8 cellular contexts compared by ENCODE assay signal in the genomic region with DNA sequence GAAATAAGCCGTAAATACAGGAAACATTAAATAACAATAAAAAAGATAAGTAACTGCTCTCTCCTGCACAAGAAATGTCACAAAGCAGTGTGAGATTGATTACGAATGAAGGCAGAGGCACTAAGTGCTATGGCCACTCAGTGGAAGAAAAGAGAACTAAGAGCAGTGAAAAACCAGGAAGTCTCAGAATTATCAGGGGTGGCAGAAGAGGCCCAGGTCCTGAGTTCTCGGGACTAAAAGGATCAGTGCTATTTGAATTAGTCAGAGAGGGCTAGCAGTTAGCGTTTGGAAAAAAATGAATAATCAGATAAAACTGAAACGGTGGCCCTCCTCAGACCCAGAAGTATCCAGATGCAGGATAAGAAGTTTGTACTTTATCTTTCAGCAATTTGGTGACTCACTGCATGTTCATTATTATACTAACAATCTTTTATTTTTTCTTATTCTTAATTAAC.
DNase-seq lines count a peak whose midpoint lies in the region; ATAC-seq and TF ChIP-seq lines count a peak whose summit lies in the region.

No MANE protein-coding gene starts in this region.

- H3K79me2 ChIP-seq in osteoblast (ENCODE audit: insufficient read depth, low read length) = no peaks in the 10 kb centered on the region

- H3K27me3 ChIP-seq in endodermal cell (ENCODE audit: control insufficient read depth, insufficient read depth, low read length, poor library complexity, severe bottlenecking) (no peaks in the 10 kb centered on the region), osteoblast (ENCODE audit: insufficient read depth, low read length) (no peaks in the 10 kb centered on the region)

- H3K4me1 ChIP-seq in endodermal cell (ENCODE audit: control insufficient read depth, insufficient read depth, low read length) (no peaks in the 10 kb centered on the region), osteoblast (ENCODE audit: insufficient read depth, low read length) (peaks cover 2% of the 10 kb centered on the region)

- peak overlapping the region; percentile 6 for H2AFZ ChIP-seq in osteoblast (ENCODE audit: low read length)

- H3K36me3 ChIP-seq in endodermal cell (ENCODE audit: control insufficient read depth, insufficient read depth, low read length) (no peaks in the 10 kb centered on the region), osteoblast (ENCODE audit: insufficient read depth, low read length) (no peaks in the 10 kb centered on the region)

- H3K9ac ChIP-seq in endodermal cell (ENCODE audit: extremely low read depth, low read length, poor library complexity, severe bottlenecking) = no peak overlapping the region

- no peaks in the 10 kb centered on the region for H3K9me3 Mint-ChIP-seq in endodermal cell
- no peaks in the 10 kb centered on the region for H3K9me3 Mint-ChIP-seq in activated naive CD8-positive, alpha-beta T cell treated with anti-CD3 and anti-CD28 coated beads for 36 hours
- H3K9me3 Mint-ChIP-seq in activated naive CD4-positive, alpha-beta T cell treated with anti-CD3 and anti-CD28 coated beads, Interleukin-2, amount 10 ng/mL, durations not matched to agents 7 days and 5 days = no peaks in the 10 kb centered on the region

- H3K4me3 ChIP-seq in endodermal cell (ENCODE audit: low read length) = no peak overlapping the region
- H3K4me3 ChIP-seq in osteoblast (ENCODE audit: insufficient read depth, low read length) = no peak overlapping the region
- no peak overlapping the region for H3K4me3 ChIP-seq in lower leg skin (ENCODE audit: low read depth, poor library complexity, severe bottlenecking)

- CTCF ChIA-PET in activated naive CD4-positive, alpha-beta T cell treated with anti-CD3 and anti-CD28 coated beads, Interleukin-2, amount 10 ng/mL, durations not matched to agents 7 days and 5 days (lab: Charles Lee) = no interaction called here

- H3K27me3 Mint-ChIP-seq in endodermal cell (ENCODE audit: insufficient read depth) = no peaks in the 10 kb centered on the region
- no peaks in the 10 kb centered on the region for H3K27me3 Mint-ChIP-seq in activated naive CD8-positive, alpha-beta T cell treated with anti-CD3 and anti-CD28 coated beads for 36 hours
- H3K27me3 Mint-ChIP-seq in activated naive CD4-positive, alpha-beta T cell treated with anti-CD3 and anti-CD28 coated beads, Interleukin-2, amount 10 ng/mL, durations not matched to agents 7 days and 5 days = no peaks in the 10 kb centered on the region

- H3K4me3 Mint-ChIP-seq in endodermal cell = no peak overlapping the region
- no peak overlapping the region for H3K4me3 Mint-ChIP-seq in activated naive CD8-positive, alpha-beta T cell treated with anti-CD3 and anti-CD28 coated beads for 36 hours
- H3K4me3 Mint-ChIP-seq in activated naive CD4-positive, alpha-beta T cell treated with anti-CD3 and anti-CD28 coated beads, Interleukin-2, amount 10 ng/mL, durations not matched to agents 7 days and 5 days = no peak overlapping the region

- H3K36me3 Mint-ChIP-seq in endodermal cell (ENCODE audit: low read depth) = no peaks in the 10 kb centered on the region
- H3K36me3 Mint-ChIP-seq in activated naive CD8-positive, alpha-beta T cell treated with anti-CD3 and anti-CD28 coated beads for 36 hours = peaks cover 2% of the 10 kb centered on the region
- no peaks in the 10 kb centered on the region for H3K36me3 Mint-ChIP-seq in activated naive CD4-positive, alpha-beta T cell treated with anti-CD3 and anti-CD28 coated beads, Interleukin-2, amount 10 ng/mL, durations not matched to agents 7 days and 5 days

- H3K4me1 Mint-ChIP-seq in endodermal cell = peaks cover 2% of the 10 kb centered on the region
- H3K4me1 Mint-ChIP-seq in activated naive CD8-positive, alpha-beta T cell treated with anti-CD3 and anti-CD28 coated beads for 36 hours = peaks cover 2% of the 10 kb centered on the region
- no peaks in the 10 kb centered on the region for H3K4me1 Mint-ChIP-seq in activated naive CD4-positive, alpha-beta T cell treated with anti-CD3 and anti-CD28 coated beads, Interleukin-2, amount 10 ng/mL, durations not matched to agents 7 days and 5 days

- ATAC-seq in GM18907 (IDR thresholded peaks at IDR 0.05; ENCODE audit: unreplicated experiment) = peak; percentile 78

- intact Hi-C loops in lower leg skin (cut with DNase I; ENCODE audit: low total_unique reads) = no loop called here

- TF ChIP-seq CTCF in endodermal cell (conservative IDR thresholded peaks at IDR 0.05) (peak; percentile 46), osteoblast (IDR thresholded peaks at IDR 0.05; ENCODE audit: extremely low read depth, low read depth, low read length) (peak; percentile 9), lower leg skin (IDR thresholded peaks at IDR 0.05) (no peak)

- TF ChIP-seq POLR2A in lower leg skin (IDR thresholded peaks at IDR 0.05) = no peak

- 70 to 87% methylated on average over 4 to 5 of the region's 5 CpGs for WGBS in endodermal cell (ENCODE audit: insufficient coverage in 1 of 2, insufficient read length in 1 of 2), 2 experiments
- WGBS in lower leg skin, 2 donors = 58 to 61% methylated on average over 5 of the region's 5 CpGs

- no peaks in the 10 kb centered on the region for H4K20me1 ChIP-seq in osteoblast (ENCODE audit: insufficient read depth, low read length)

- no peak overlapping the region for H3K27ac ChIP-seq in endodermal cell (ENCODE audit: low read depth, low read length)
- no peak overlapping the region for H3K27ac ChIP-seq in osteoblast (ENCODE audit: low read depth, low read length)

- peak overlapping the region; percentile 26 for H3K4me2 ChIP-seq in osteoblast (ENCODE audit: insufficient read depth, low read length)

- DNase-seq in NAMALWA (ENCODE audit: low spot score) (peak; percentile 26), endodermal cell (peak; percentile 46), osteoblast (ENCODE audit: insufficient read length, low spot score, missing footprints) (peak; percentile 67), NCI-H1417 treated with DMSO at 0.1 percent for 48 hours (lab: John Stamatoyannopoulos, UW) (no peak), lower leg skin (ENCODE audit: low spot score in 2 of 2) (no peak)
- DNase-seq in activated naive CD8-positive, alpha-beta T cell treated with anti-CD3 and anti-CD28 coated beads for 36 hours = no peak
- DNase-seq in activated naive CD4-positive, alpha-beta T cell treated with anti-CD3 and anti-CD28 coated beads, Interleukin-2, amount 10 ng/mL, durations not matched to agents 7 days and 5 days = no peak

- H3K27ac Mint-ChIP-seq in endodermal cell = no peak overlapping the region
- no peak overlapping the region for H3K27ac Mint-ChIP-seq in activated naive CD8-positive, alpha-beta T cell treated with anti-CD3 and anti-CD28 coated beads for 36 hours
- H3K27ac Mint-ChIP-seq in activated naive CD4-positive, alpha-beta T cell treated with anti-CD3 and anti-CD28 coated beads, Interleukin-2, amount 10 ng/mL, durations not matched to agents 7 days and 5 days = no peak overlapping the region

- H3K9me3 ChIP-seq in endodermal cell (ENCODE audit: control insufficient read depth, low read length) (no peaks in the 10 kb centered on the region), osteoblast (ENCODE audit: low read depth, low read length) (no peaks in the 10 kb centered on the region)

Comparison
In these comparisons a context has a peak if more than half of its experiments do, and no peak if none do; other contexts are left out.
1. DNase-seq: peak in NAMALWA (single experiment), endodermal cell (single experiment) and osteoblast (single experiment); none in NCI-H1417 treated with DMSO at 0.1 percent for 48 hours (single experiment), lower leg skin (0 of 2), activated naive CD8-positive, alpha-beta T cell treated with anti-CD3 and anti-CD28 coated beads for 36 hours (single experiment) and activated naive CD4-positive, alpha-beta T cell treated with anti-CD3 and anti-CD28 coated beads, Interleukin-2, amount 10 ng/mL, durations not matched to agents 7 days and 5 days (single experiment).
2. CTCF ChIP-seq: peak in endodermal cell (single experiment) and osteoblast (single experiment); none in lower leg skin (0 of 3).